8 cellular contexts compared by ENCODE assay signal in genomic region chr17:3695129-3695722, GRCh38. TPM values are rescaled to one million over a fixed set of nuclear protein-coding genes. Genes with fewer than 3 reads are reported as not detected.
DNase-seq lines count a peak whose midpoint lies in the region; ATAC-seq and TF ChIP-seq lines count a peak whose summit lies in the region.

No MANE protein-coding gene starts in this region.

- peaks cover 20% of the 10 kb centered on the region for H3K4me1 Mint-ChIP-seq in CD14-positive monocyte

- ATAC-seq in GM19324 (IDR thresholded peaks at IDR 0.05; ENCODE audit: low FRiP score, unreplicated experiment): no peak

- H3K4me1 ChIP-seq in KMS-11 (ENCODE audit: low read depth, poor library complexity, severe bottlenecking) (peaks cover 12% of the 10 kb centered on the region), muscle layer of colon (ENCODE audit: insufficient read depth, low read length) (no peaks in the 10 kb centered on the region)

- peaks cover 0 to 18% (median 8%) of the 10 kb centered on the region in 7 donors for H3K9me3 Mint-ChIP-seq in CD14-positive monocyte

- no peak overlapping the region for H3K4me3 ChIP-seq in KMS-11 (IDR thresholded peaks at IDR 0.05; ENCODE audit: insufficient read depth, low read depth, low read length)
- H3K4me3 ChIP-seq in muscle layer of colon (ENCODE audit: low read depth in 1 of 2, low read length in 2 of 2): peak overlapping the region; percentile 32 to 38

- H3K27ac ChIP-seq in KMS-11 (0 out of 2 replicates have a peak overlapping the region, but pooled peaks have one; percentile 24), muscle layer of colon (ENCODE audit: low read depth, low read length) (no peak overlapping the region)

- H3K79me2 ChIP-seq in KMS-11 (ENCODE audit: insufficient read depth, low read depth): no peaks in the 10 kb centered on the region; the same call in 1 of the 2 replicates

- intact Hi-C loops in CD14-positive monocyte (cut with micrococcal nuclease): no loop called here

- peak overlapping the region; percentile 57 for H3K4me2 ChIP-seq in KMS-11

- peaks cover 17 to 32% (median 29%) of the 10 kb centered on the region in 3 donors for H3K27me3 Mint-ChIP-seq in CD14-positive monocyte (ENCODE audit: low read depth in 3 of 3)

- H3K36me3 ChIP-seq in KMS-11 (ENCODE audit: insufficient read depth) (no peaks in the 10 kb centered on the region), muscle layer of colon (ENCODE audit: insufficient read depth, low read length) (no peaks in the 10 kb centered on the region)

- H3K36me3 Mint-ChIP-seq in CD14-positive monocyte: peaks cover 0 to 1% of the 10 kb centered on the region in 2 donors

- no peaks in the 10 kb centered on the region for H4K20me1 ChIP-seq in KMS-11 (ENCODE audit: insufficient read depth)

- H3K9me3 ChIP-seq in muscle layer of colon (ENCODE audit: low read length): peaks cover 5% of the 10 kb centered on the region

- DNase-seq in CD14-positive monocyte (ENCODE audit: low spot score) (no peak), cerebellum (ENCODE audit: low spot score) (peak; percentile 35), NCI-H128 (lab: John Stamatoyannopoulos, UW; ENCODE audit: unreplicated experiment) (no peak), NOMO-1 (lab: John Stamatoyannopoulos, UW; ENCODE audit: unreplicated experiment in 2 of 2) (no peak), DMS79 (lab: John Stamatoyannopoulos, UW) (no peak)

- peak overlapping the region in 1 of 7 donors; percentile 8 for H3K27ac Mint-ChIP-seq in CD14-positive monocyte

- H3K27me3 ChIP-seq in KMS-11 (ENCODE audit: insufficient read depth, low read depth) (no peaks in the 10 kb centered on the region), muscle layer of colon (ENCODE audit: control insufficient read depth in 1 of 2, insufficient read depth in 2 of 2, low read length in 2 of 2) (peaks cover 0 to 52% of the 10 kb centered on the region in 2 donors)

- peak overlapping the region; percentile 54; the same call in 1 of the 2 replicates for H2AFZ ChIP-seq in KMS-11 (ENCODE audit: low read depth)

- peak overlapping the region; percentile 67 for H3K9ac ChIP-seq in KMS-11
- H3K9ac ChIP-seq in muscle layer of colon (ENCODE audit: low read length): no peak overlapping the region

- H3K4me3 Mint-ChIP-seq in CD14-positive monocyte: peak overlapping the region; percentile 78 to 88

- TF ChIP-seq CTCF in CD14-positive monocyte (IDR thresholded peaks at IDR 0.05) (no peak), KMS-11 (conservative IDR thresholded peaks at IDR 0.05; ENCODE audit: low read depth, low read length) (no peak)

RNA-seq across cellular contexts. Expression of gene P2RX5, which starts 0.7 kb away (rescaled TPM):
- polyA plus RNA-seq in CD14-positive monocyte: 1 to 10 TPM in 1 of 2 donors, under 1 TPM in 1; 0.64 to 3.4 TPM
- 3.5 TPM for total RNA-seq in cerebellum

RNA-seq across cellular contexts. Expression of gene EMC6, which starts 26.6 kb away (rescaled TPM):
- polyA plus RNA-seq in CD14-positive monocyte: 100 to 1,000 TPM; 105 to 118 TPM
- total RNA-seq in cerebellum: 10.0 TPM

RNA-seq across cellular contexts. Expression of gene TAX1BP3, which starts 26.8 kb away (rescaled TPM):
- polyA plus RNA-seq in CD14-positive monocyte: 10 to 100 TPM; 70.9 to 71.8 TPM
- total RNA-seq in cerebellum: 17.6 TPM

RNA-seq across cellular contexts. Expression of gene HASPIN, which starts 28.5 kb away (rescaled TPM):
- polyA plus RNA-seq in CD14-positive monocyte: not detected
- total RNA-seq in cerebellum: 2.6 TPM

RNA-seq across cellular contexts. Expression of gene CTNS, which starts 58.7 kb away (rescaled TPM):
- polyA plus RNA-seq in CD14-positive monocyte: 10 to 100 TPM; 11.7 to 11.8 TPM
- 8.0 TPM for total RNA-seq in cerebellum
